In the genomic region with DNA sequence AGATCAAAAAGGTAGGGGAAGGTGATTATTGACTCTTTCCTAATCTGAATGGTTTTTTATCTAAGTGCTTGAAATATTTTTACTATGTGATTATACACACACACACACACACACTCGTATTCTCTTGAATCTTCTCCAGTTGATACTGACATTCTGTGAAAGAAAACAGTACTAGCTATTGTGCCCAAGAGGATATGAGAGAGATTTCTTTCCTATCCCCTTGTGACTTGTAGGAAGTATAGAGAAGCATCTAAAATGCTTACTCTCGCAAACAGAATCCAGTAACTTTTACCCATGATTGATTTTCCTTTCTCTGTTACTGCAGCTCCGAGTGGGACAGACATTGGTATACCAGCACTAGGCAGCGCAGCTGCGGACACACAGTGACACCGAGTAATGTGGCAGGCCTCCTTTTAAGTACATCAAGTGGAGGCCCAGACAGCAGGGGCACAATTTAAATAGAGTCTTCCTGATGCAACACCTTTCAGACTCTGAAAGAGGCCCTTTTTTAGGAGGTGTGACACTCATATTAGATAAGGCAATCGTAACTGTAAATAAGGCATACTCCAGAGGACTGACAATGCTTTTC, we compare ENCODE assay signal across 18 cellular contexts.
"Had no signal": no experiment of that assay in that cellular context is flagged by ENCODE, and none has a peak within 500 bp of the region (broad histone marks: within the 10 kb centered on the region; RNA-seq: fewer than 3 reads in every experiment).

No MANE protein-coding gene starts in this region.

- H3K36me3 ChIP-seq: prostate gland, stomach had no signal

- H3K27ac ChIP-seq: dorsolateral prefrontal cortex, prostate gland, stomach had no signal

- H3K4me3 ChIP-seq: prostate gland, stomach had no signal

- H3K9me3 ChIP-seq: prostate gland had no signal

- H3K4me1 ChIP-seq: prostate gland, stomach had no signal

- ATAC-seq: activated CD4-positive, CD25-positive, alpha-beta regulatory T cell treated with anti-CD3 and anti-CD28 coated beads, Interleukin-2, amount 50 U/mL, for 24 hours; activated T-cell treated with anti-CD3 and anti-CD28 coated beads, Interleukin-2, amount 50 U/mL, for 4 hours; left lobe of liver; right cardiac atrium had no signal

- H3K27me3 ChIP-seq: stomach had no signal

- DNase-seq: activated CD4-positive, alpha-beta T cell treated with anti-CD3 and anti-CD28 coated beads, Interleukin-2, amount 10 ng/mL, durations not matched to agents 7 days and 5 days; activated CD8-positive, alpha-beta memory T cell treated with anti-CD3 and anti-CD28 coated beads, Interleukin-2, amount 50 U/mL, for 4 hours; activated naive CD4-positive, alpha-beta T cell treated with anti-CD3 and anti-CD28 coated beads for 36 hours; activated T-cell treated with anti-CD3 and anti-CD28 coated beads, Interleukin-2, amount 50 U/mL, for 4 hours; caudate nucleus; dorsolateral prefrontal cortex; endodermal cell; kidney; nephron progenitor cell; right cardiac atrium; stimulated activated CD4-positive, alpha-beta T cell treated with anti-CD3 and anti-CD28 coated beads, Interleukin-2, amount 100 ng/mL, for 48 hours; stomach; trophoblast cell had no signal

- FAIRE-seq: colon, frontal cortex, kidney had no signal
